In the genomic region with DNA sequence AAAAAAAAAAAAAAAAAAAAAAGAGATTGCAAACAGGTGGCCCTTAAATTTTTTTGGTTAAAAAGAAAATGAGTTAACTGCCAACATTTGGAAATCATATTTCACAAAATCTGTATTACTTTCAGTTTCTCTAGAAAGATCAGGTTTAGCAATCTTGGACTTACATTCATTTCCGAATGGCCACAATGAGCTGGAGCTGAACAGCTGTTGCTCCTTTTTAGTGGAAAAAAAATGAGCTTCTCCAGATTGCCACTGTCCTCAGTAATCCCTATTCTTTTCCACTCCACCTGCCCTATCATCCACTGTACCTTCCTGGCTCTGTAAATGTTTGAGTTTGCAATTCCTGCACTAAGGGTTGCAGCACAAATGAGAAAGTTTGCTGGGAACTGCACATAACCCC, we compare ENCODE assay signal across 18 cellular contexts. TPM values are rescaled to one million over a fixed set of nuclear protein-coding genes. Genes with fewer than 3 reads are reported as not detected.
DNase-seq lines count a peak whose midpoint lies in the region; TF ChIP-seq lines count a peak whose summit lies in the region.
"Had no signal": no experiment of that assay in that cellular context is flagged by ENCODE, and none has a peak within 500 bp of the region (broad histone marks: within the 10 kb centered on the region; RNA-seq: fewer than 3 reads in every experiment).

No MANE protein-coding gene starts in this region.

- intact Hi-C loops in spleen (cut with DNase I; ENCODE audit: low total_unique reads): no loop called here

- no peaks in the 10 kb centered on the region for H3K4me1 ChIP-seq in spleen
- H3K4me1 ChIP-seq: SJSA1 had no signal

- H3K4me3 ChIP-seq in fibroblast of the aortic adventitia (ENCODE audit: low read depth, low read length) (no peak overlapping the region), spleen (no peak overlapping the region)
- H3K4me3 ChIP-seq: A549, PC-9, SJSA1 had no signal

- H3K36me3 ChIP-seq in spleen: peaks cover 0 to 98% (median 13%) of the 10 kb centered on the region in 6 donors

- DNase-seq in NCI-H82 (lab: John Stamatoyannopoulos, UW): peak; percentile 23
- no peak for DNase-seq in NCI-H82 treated with DMSO at 0.1 percent for 48 hours (lab: John Stamatoyannopoulos, UW; ENCODE audit: unreplicated experiment)
- DNase-seq in GM04504 (ENCODE audit: low read depth): peak; percentile 13
- peak; percentile 35 for DNase-seq in OCI-M1 (lab: John Stamatoyannopoulos, UW)
- DNase-seq in fibroblast of the aortic adventitia (ENCODE audit: low read depth): peak; percentile 1
- DNase-seq in mesenteric fat pad (ENCODE audit: low spot score): no peak
- DNase-seq in NOMO-1 (lab: John Stamatoyannopoulos, UW; ENCODE audit: unreplicated experiment in 2 of 2): no peak
- no peak for DNase-seq in spleen
- DNase-seq: C1 segment of cervical spinal cord, GDM1, GOT3, NCI-H1092, NCI-H146, NCI-H2081 treated with DMSO at 0.1 percent for 48 hours, NCI-H526 treated with DMSO at 0.1 percent for 48 hours, PC-9 had no signal

- H3K27ac ChIP-seq in spleen: no peak overlapping the region
- H3K27ac ChIP-seq: SJSA1 had no signal

- no peak for TF ChIP-seq CTCF in fibroblast of the aortic adventitia (IDR thresholded peaks at IDR 0.05; ENCODE audit: insufficient read depth, low read length)
- TF ChIP-seq CTCF in spleen (IDR thresholded peaks at IDR 0.05 in 8 of 11, conservative IDR thresholded peaks at IDR 0.05 in 3 of 11): no peak

- TF ChIP-seq POLR2A in spleen (IDR thresholded peaks at IDR 0.05): no peak

- H3K9me3 ChIP-seq in spleen: no peaks in the 10 kb centered on the region
- H3K9me3 ChIP-seq: A549, SJSA1 had no signal

- WGBS in spleen, 5 donors: 61 to 77% (median 76%) methylated on average over 1 of the region's 1 CpG

- no peaks in the 10 kb centered on the region for H3K27me3 ChIP-seq in spleen (replicated peaks in 1 of 7)
- H3K27me3 ChIP-seq: SJSA1 had no signal

RNA-seq across cellular contexts. Expression of a gene that starts 43.6 kb away (rescaled TPM):
- total RNA-seq in fibroblast of the aortic adventitia (ENCODE audit: low replicate concordance) (24.7 and 35.5 TPM in 2 replicates), mesenteric fat pad (21.7 TPM), spleen (10 to 100 TPM; 18.5 to 38.5 (median 24.0) TPM)
- 1 to 10 TPM; 3.3 to 3.9 (median 3.7) TPM for polyA plus RNA-seq in spleen

Comparison
In these comparisons a context has a peak if more than half of its experiments do, and no peak if none do; other contexts are left out.
1. DNase-seq: peak in NCI-H82 (single experiment), GM04504 (single experiment), OCI-M1 (single experiment) and fibroblast of the aortic adventitia (single experiment); none in NCI-H82 treated with DMSO at 0.1 percent for 48 hours (single experiment), mesenteric fat pad (single experiment), NOMO-1 (0 of 2) and spleen (single experiment).